26 cellular contexts compared by ENCODE assay signal in the genomic region with DNA sequence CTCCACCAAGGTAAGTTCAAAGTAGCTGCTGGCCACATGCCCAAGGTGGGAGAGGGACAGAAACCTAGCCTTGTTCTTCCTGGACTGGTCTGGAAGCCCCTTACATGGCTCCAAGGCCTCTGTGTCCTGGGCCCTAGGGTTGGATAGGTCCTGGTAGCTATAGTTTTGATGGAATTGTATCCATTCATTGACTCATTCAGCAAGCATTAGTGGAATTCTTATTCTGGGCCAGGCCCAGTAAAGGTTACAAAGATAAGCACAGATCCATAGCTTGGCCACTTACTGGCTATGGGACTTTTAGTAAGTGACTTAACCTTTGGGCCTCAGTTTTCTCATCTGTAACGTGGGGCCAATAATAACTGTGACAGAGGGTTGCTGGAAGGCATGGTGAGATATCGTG. TPM values are rescaled to one million over a fixed set of nuclear protein-coding genes. Genes with fewer than 3 reads are reported as not detected.
A peak's percentile ranks its signal among the peaks of the same experiment; 100 is the strongest.
DNase-seq lines count a peak whose midpoint lies in the region; ATAC-seq and TF ChIP-seq lines count a peak whose summit lies in the region.
"Had no signal": no experiment of that assay in that cellular context is flagged by ENCODE, and none has a peak within 500 bp of the region (broad histone marks: within the 10 kb centered on the region; RNA-seq: fewer than 3 reads in every experiment).

No MANE protein-coding gene starts in this region.

- ATAC-seq in RWPE2 (ENCODE audit: low read depth): peak; percentile 28; the same call in 1 of the 3 replicates
- ATAC-seq in activated CD4-positive, alpha-beta T cell treated with anti-CD3 and anti-CD28 coated beads for 36 hours: no peak
- ATAC-seq: esophagus mucosa; naive thymus-derived CD4-positive, alpha-beta T cell had no signal

- no peak for TF ChIP-seq CTCF in AG10803 (conservative IDR thresholded peaks at IDR 0.05; ENCODE audit: low read length)
- TF ChIP-seq CTCF in HFFc6 (IDR thresholded peaks at IDR 0.05): no peak
- no peak for TF ChIP-seq CTCF in RWPE2 (IDR thresholded peaks at IDR 0.05; ENCODE audit: poor library complexity, severe bottlenecking)
- TF ChIP-seq CTCF in foreskin fibroblast (IDR thresholded peaks at IDR 0.05; ENCODE audit: low read depth, low read length): no peak
- TF ChIP-seq CTCF in uterus (IDR thresholded peaks at IDR 0.05): no peak

- H3K4me3 ChIP-seq in AG10803 (ENCODE audit: low read length) (no peak overlapping the region), RWPE2 (ENCODE audit: severe bottlenecking) (no peak overlapping the region), foreskin fibroblast (ENCODE audit: low read depth in 1 of 2, low read length in 2 of 2) (no peak overlapping the region), uterus (no peak overlapping the region)
- H3K4me3 ChIP-seq: coronary artery, hepatocyte, suprapubic skin had no signal

- H3K27ac Mint-ChIP-seq in HFFc6: peak overlapping the region; percentile 67
- no peak overlapping the region for H3K27ac Mint-ChIP-seq in activated CD4-positive, alpha-beta T cell treated with anti-CD3 and anti-CD28 coated beads for 36 hours
- H3K27ac Mint-ChIP-seq: activated CD4-positive, alpha-beta T cell treated with anti-CD3 and anti-CD28 coated beads, Interleukin-2, amount 10 ng/mL, durations not matched to agents 7 days and 5 days; activated naive CD4-positive, alpha-beta T cell treated with anti-CD3 and anti-CD28 coated beads, Interleukin-2, amount 10 ng/mL, durations not matched to agents 7 days and 5 days; activated T-helper 1 cell treated with anti-CD3 and anti-CD28 coated beads, Interleukin-12 subunit alpha, Interleukin-12 subunit beta, Interleukin-2, Interleukin-4 antibody, amounts not matched to agents 30 ng/mL and 10 ng/mL and 1 ng/mL, durations not matched to agents 14 hours and 24 hours and 36 hours; CD4-positive, alpha-beta T cell had no signal

- H3K4me1 ChIP-seq in RWPE2 (ENCODE audit: insufficient read depth, poor library complexity, severe bottlenecking): peaks cover 6% of the 10 kb centered on the region
- no peaks in the 10 kb centered on the region for H3K4me1 ChIP-seq in uterus

- H3K27me3 ChIP-seq in RWPE2 (ENCODE audit: insufficient read depth, poor library complexity, severe bottlenecking) (no peaks in the 10 kb centered on the region), uterus (no peaks in the 10 kb centered on the region)
- H3K27me3 ChIP-seq: hepatocyte, suprapubic skin had no signal

- no peak overlapping the region for H3K27ac ChIP-seq in RWPE2 (ENCODE audit: poor library complexity, severe bottlenecking)
- H3K27ac ChIP-seq in uterus: no peak overlapping the region
- H3K27ac ChIP-seq: coronary artery, hepatocyte, suprapubic skin had no signal

- peaks cover 31% of the 10 kb centered on the region for H3K4me1 Mint-ChIP-seq in HFFc6 (ENCODE audit: low read depth)
- H3K4me1 Mint-ChIP-seq in activated CD4-positive, alpha-beta T cell treated with anti-CD3 and anti-CD28 coated beads for 36 hours: no peaks in the 10 kb centered on the region
- H3K4me1 Mint-ChIP-seq: activated CD4-positive, alpha-beta T cell treated with anti-CD3 and anti-CD28 coated beads, Interleukin-2, amount 10 ng/mL, durations not matched to agents 7 days and 5 days; activated naive CD4-positive, alpha-beta T cell treated with anti-CD3 and anti-CD28 coated beads, Interleukin-2, amount 10 ng/mL, durations not matched to agents 7 days and 5 days; naive thymus-derived CD4-positive, alpha-beta T cell had no signal

- H3K36me3 ChIP-seq in RWPE2 (ENCODE audit: low read depth): no peaks in the 10 kb centered on the region
- H3K36me3 ChIP-seq in uterus: no peaks in the 10 kb centered on the region
- H3K36me3 ChIP-seq: suprapubic skin had no signal

- DNase-seq in AG10803 (ENCODE audit: low read depth): peak; percentile 34
- peak; percentile 18 for DNase-seq in HFFc6
- DNase-seq in RWPE2 (ENCODE audit: low spot score): no peak
- DNase-seq in iris pigment epithelial cell (ENCODE audit: low read depth): peak; percentile 19
- DNase-seq in foreskin fibroblast: no peak
- DNase-seq in activated CD4-positive, alpha-beta T cell treated with anti-CD3 and anti-CD28 coated beads for 36 hours: no peak
- DNase-seq in GF-D8 (lab: John Stamatoyannopoulos, UW): no peak
- DNase-seq in uterus: no peak
- DNase-seq: activated CD4-positive, alpha-beta T cell treated with anti-CD3 and anti-CD28 coated beads, Interleukin-2, amount 10 ng/mL, durations not matched to agents 7 days and 5 days; activated naive CD4-positive, alpha-beta T cell treated with anti-CD3 and anti-CD28 coated beads, Interleukin-2, amount 10 ng/mL, durations not matched to agents 7 days and 5 days; CD4-positive, alpha-beta T cell; KG1; naive thymus-derived CD4-positive, alpha-beta T cell; NCI-H1436; NCI-H2081 treated with DMSO at 0.1 percent for 48 hours; NCI-H446; nucleus accumbens; SHP77 treated with DMSO at 0.1 percent for 48 hours; stimulated activated naive CD4-positive, alpha-beta T cell; T1000 had no signal

- no peak overlapping the region for H3K4me3 Mint-ChIP-seq in HFFc6
- H3K4me3 Mint-ChIP-seq in activated CD4-positive, alpha-beta T cell treated with anti-CD3 and anti-CD28 coated beads for 36 hours: no peak overlapping the region
- H3K4me3 Mint-ChIP-seq: activated CD4-positive, alpha-beta T cell treated with anti-CD3 and anti-CD28 coated beads, Interleukin-2, amount 10 ng/mL, durations not matched to agents 7 days and 5 days; activated naive CD4-positive, alpha-beta T cell treated with anti-CD3 and anti-CD28 coated beads, Interleukin-2, amount 10 ng/mL, durations not matched to agents 7 days and 5 days; activated T-helper 1 cell treated with anti-CD3 and anti-CD28 coated beads, Interleukin-12 subunit alpha, Interleukin-12 subunit beta, Interleukin-2, Interleukin-4 antibody, amounts not matched to agents 30 ng/mL and 10 ng/mL and 1 ng/mL, durations not matched to agents 14 hours and 24 hours and 36 hours; CD4-positive, alpha-beta T cell; naive thymus-derived CD4-positive, alpha-beta T cell had no signal

- H3K27me3 Mint-ChIP-seq in HFFc6 (ENCODE audit: insufficient read depth): peaks cover 3% of the 10 kb centered on the region; the same call in 1 of the 2 replicates
- H3K27me3 Mint-ChIP-seq in activated CD4-positive, alpha-beta T cell treated with anti-CD3 and anti-CD28 coated beads for 36 hours: no peaks in the 10 kb centered on the region
- H3K27me3 Mint-ChIP-seq: activated CD4-positive, alpha-beta T cell treated with anti-CD3 and anti-CD28 coated beads, Interleukin-2, amount 10 ng/mL, durations not matched to agents 7 days and 5 days; CD4-positive, alpha-beta T cell; naive thymus-derived CD4-positive, alpha-beta T cell had no signal

- no peaks in the 10 kb centered on the region for H3K9me3 Mint-ChIP-seq in HFFc6
- no peaks in the 10 kb centered on the region for H3K9me3 Mint-ChIP-seq in activated CD4-positive, alpha-beta T cell treated with anti-CD3 and anti-CD28 coated beads for 36 hours (ENCODE audit: low read depth)
- H3K9me3 Mint-ChIP-seq: activated CD4-positive, alpha-beta T cell treated with anti-CD3 and anti-CD28 coated beads, Interleukin-2, amount 10 ng/mL, durations not matched to agents 7 days and 5 days; activated naive CD4-positive, alpha-beta T cell treated with anti-CD3 and anti-CD28 coated beads, Interleukin-2, amount 10 ng/mL, durations not matched to agents 7 days and 5 days; activated T-helper 1 cell treated with anti-CD3 and anti-CD28 coated beads, Interleukin-12 subunit alpha, Interleukin-12 subunit beta, Interleukin-2, Interleukin-4 antibody, amounts not matched to agents 30 ng/mL and 10 ng/mL and 1 ng/mL, durations not matched to agents 14 hours and 24 hours and 36 hours; CD4-positive, alpha-beta T cell; naive thymus-derived CD4-positive, alpha-beta T cell had no signal

- no peak for TF ChIP-seq POLR2A in uterus (IDR thresholded peaks at IDR 0.05)

- CTCF ChIA-PET in activated CD4-positive, alpha-beta T cell treated with anti-CD3 and anti-CD28 coated beads for 36 hours (lab: Charles Lee): no interaction called here

- no peaks in the 10 kb centered on the region for H3K9me3 ChIP-seq in RWPE2 (ENCODE audit: severe bottlenecking)
- H3K9me3 ChIP-seq in uterus: no peaks in the 10 kb centered on the region
- H3K9me3 ChIP-seq: suprapubic skin had no signal

- POLR2A ChIA-PET in activated CD4-positive, alpha-beta T cell treated with anti-CD3 and anti-CD28 coated beads for 36 hours (lab: Charles Lee): no interaction called here

- intact Hi-C loops in activated CD4-positive, alpha-beta T cell treated with anti-CD3 and anti-CD28 coated beads for 36 hours (cut with DNase I, micrococcal nuclease): no loop called here
- intact Hi-C loops in uterus (cut with DNase I; ENCODE audit: low total_unique reads): loop anchor here (10.0 kb wide), 1 partner anchor 162 kb away; no protein-coding TSS in a partner anchor

- H3K36me3 Mint-ChIP-seq in HFFc6 (ENCODE audit: low read depth): no peaks in the 10 kb centered on the region
- no peaks in the 10 kb centered on the region for H3K36me3 Mint-ChIP-seq in activated CD4-positive, alpha-beta T cell treated with anti-CD3 and anti-CD28 coated beads for 36 hours (ENCODE audit: low read depth)
- H3K36me3 Mint-ChIP-seq: activated naive CD4-positive, alpha-beta T cell treated with anti-CD3 and anti-CD28 coated beads, Interleukin-2, amount 10 ng/mL, durations not matched to agents 7 days and 5 days; naive thymus-derived CD4-positive, alpha-beta T cell had no signal

RNA-seq across cellular contexts. Expression of gene DAG1, which starts 13.7 kb away (rescaled TPM):
- total RNA-seq in HFFc6 (2021; fragmentation: NEBNext Ultra II Directional; extraction: Animal tissue kit (Norgen Biotek cat#: 25700)): 100 to 1,000 TPM; 101 to 121 (median 106) TPM
- 1 to 10 TPM; 9.0 to 9.2 TPM for total RNA-seq in activated CD4-positive, alpha-beta T cell treated with anti-CD3 and anti-CD28 coated beads for 36 hours
- total RNA-seq in uterus: 10 to 100 TPM; 34.3 to 76.4 (median 48.1) TPM

RNA-seq across cellular contexts. Expression of gene NICN1, which starts 27.3 kb away (rescaled TPM):
- total RNA-seq in HFFc6 (2021; fragmentation: NEBNext Ultra II Directional; extraction: Animal tissue kit (Norgen Biotek cat#: 25700)): 10 to 100 TPM; 10.3 to 15.8 (median 13.2) TPM
- total RNA-seq in activated CD4-positive, alpha-beta T cell treated with anti-CD3 and anti-CD28 coated beads for 36 hours: 10 to 100 TPM in 1 of 2 experiments, 1 to 10 TPM in 1; 9.5 to 12.6 TPM
- 10 to 100 TPM in 1 of 4 donors, 1 to 10 TPM in 3; 4.4 to 23.4 (median 6.8) TPM for total RNA-seq in uterus

RNA-seq across cellular contexts. Expression of gene AMT, which starts 34.1 kb away (rescaled TPM):
- 1 to 10 TPM in 5 of 6 experiments, under 1 TPM in 1; 0.78 to 3.2 (median 1.2) TPM for total RNA-seq in HFFc6 (2021; fragmentation: NEBNext Ultra II Directional; extraction: Animal tissue kit (Norgen Biotek cat#: 25700))
- 1 to 10 TPM; 3.6 to 4.1 TPM for total RNA-seq in activated CD4-positive, alpha-beta T cell treated with anti-CD3 and anti-CD28 coated beads for 36 hours
- 10 to 100 TPM in 3 of 4 donors, 1 to 10 TPM in 1; 1.5 to 17.9 (median 14.0) TPM for total RNA-seq in uterus
- total RNA-seq: H4 had no signal

RNA-seq across cellular contexts. Expression of gene TCTA, which starts 44.2 kb away (rescaled TPM):
- 10 to 100 TPM; 45.5 to 58.7 (median 49.9) TPM for total RNA-seq in HFFc6 (2021; fragmentation: NEBNext Ultra II Directional; extraction: Animal tissue kit (Norgen Biotek cat#: 25700))
- total RNA-seq in activated CD4-positive, alpha-beta T cell treated with anti-CD3 and anti-CD28 coated beads for 36 hours: 1 to 10 TPM; 9.4 TPM
- 10 to 100 TPM in 3 of 4 donors, 1 to 10 TPM in 1; 2.1 to 26.0 (median 18.7) TPM for total RNA-seq in uterus

RNA-seq across cellular contexts. Expression of gene RHOA, which starts 44.6 kb away (rescaled TPM):
- 100 to 1,000 TPM; 703 to 739 (median 716) TPM for total RNA-seq in HFFc6 (2021; fragmentation: NEBNext Ultra II Directional; extraction: Animal tissue kit (Norgen Biotek cat#: 25700))
- 100 to 1,000 TPM; 438 to 449 TPM for total RNA-seq in activated CD4-positive, alpha-beta T cell treated with anti-CD3 and anti-CD28 coated beads for 36 hours
- 100 to 1,000 TPM; 282 to 493 (median 419) TPM for total RNA-seq in uterus

Comparison
In these comparisons a context has a peak if more than half of its experiments do, and no peak if none do; other contexts are left out.
1. DNase-seq: peak in AG10803 (single experiment), HFFc6 (single experiment) and iris pigment epithelial cell (single experiment); none in RWPE2 (single experiment), foreskin fibroblast (0 of 2), activated CD4-positive, alpha-beta T cell treated with anti-CD3 and anti-CD28 coated beads for 36 hours (single experiment), GF-D8 (single experiment) and uterus (0 of 2).